21 cellular contexts compared by ENCODE assay signal in the genomic region with DNA sequence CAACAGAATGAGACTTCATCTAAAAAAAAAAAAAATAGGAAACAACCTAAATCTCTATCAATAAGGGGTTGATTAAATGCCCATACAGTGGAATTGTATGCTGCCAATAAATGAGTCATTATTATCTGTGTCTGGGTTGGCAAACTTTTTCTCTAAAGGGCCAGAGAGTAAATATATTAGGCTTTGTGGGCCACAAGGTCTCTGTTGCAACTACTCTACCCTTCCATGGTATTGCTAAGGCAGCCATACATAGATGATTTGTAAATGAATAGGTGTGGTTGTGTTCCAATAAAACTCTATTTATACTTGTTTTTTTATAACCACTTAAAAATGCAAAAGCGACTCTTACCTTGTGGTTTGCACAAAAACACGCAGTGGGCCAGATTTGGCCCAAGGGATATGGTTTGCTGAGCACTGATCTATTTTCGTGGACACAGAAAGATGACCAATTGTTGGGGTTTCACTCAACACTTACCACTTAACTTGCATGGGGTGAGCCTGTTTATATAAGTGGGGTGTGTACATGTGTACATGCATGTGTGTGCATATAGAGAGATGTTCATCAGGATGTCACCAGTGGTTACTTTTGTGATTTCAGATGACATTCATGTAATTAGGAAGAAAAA. TPM values are rescaled to one million over a fixed set of nuclear protein-coding genes. Genes with fewer than 3 reads are reported as not detected.
A peak's percentile ranks its signal among the peaks of the same experiment; 100 is the strongest.
DNase-seq lines count a peak whose midpoint lies in the region; ATAC-seq and TF ChIP-seq lines count a peak whose summit lies in the region.
"Had no signal": no experiment of that assay in that cellular context is flagged by ENCODE, and none has a peak within 500 bp of the region (broad histone marks: within the 10 kb centered on the region; RNA-seq: fewer than 3 reads in every experiment).

No MANE protein-coding gene starts in this region.

- H3K27ac ChIP-seq in OCI-LY7 (ENCODE audit: low read depth, low read length, poor library complexity, severe bottlenecking) (peak overlapping the region; percentile 86), transverse colon (no peak overlapping the region), psoas muscle (no peak overlapping the region)
- H3K27ac ChIP-seq: hepatocyte, pancreas, upper lobe of right lung had no signal

- no peaks in the 10 kb centered on the region; the same call in 1 of the 2 replicates for H3K9me3 ChIP-seq in OCI-LY7 (ENCODE audit: low read length)
- H3K9me3 ChIP-seq in transverse colon, result no peaks in the 10 kb centered on the region
- H3K9me3 ChIP-seq in psoas muscle, result no peaks in the 10 kb centered on the region
- H3K9me3 ChIP-seq: pancreas, upper lobe of right lung had no signal

- ATAC-seq in activated CD8-positive, alpha-beta memory T cell treated with anti-CD3 and anti-CD28 coated beads, Interleukin-2, amount 10 ng/mL, durations not matched to agents 7 days and 5 days, result no peak
- ATAC-seq in HG02759 (IDR thresholded peaks at IDR 0.05; ENCODE audit: unreplicated experiment), result peak; percentile 76
- no peak for ATAC-seq in HG03354 (IDR thresholded peaks at IDR 0.05; ENCODE audit: poor library complexity, severe bottlenecking, unreplicated experiment)
- ATAC-seq in psoas muscle, result no peak
- ATAC-seq: activated CD4-positive, alpha-beta T cell treated with anti-CD3 and anti-CD28 coated beads for 36 hours; naive thymus-derived CD4-positive, alpha-beta T cell; pancreas; stimulated activated naive CD8-positive, alpha-beta T cell treated with anti-CD3 and anti-CD28 coated beads, Interleukin-15, amount 100 ng/mL, for 72 hours; upper lobe of right lung had no signal

- no peaks in the 10 kb centered on the region for H3K27me3 Mint-ChIP-seq in activated CD8-positive, alpha-beta memory T cell treated with anti-CD3 and anti-CD28 coated beads, Interleukin-2, amount 10 ng/mL, durations not matched to agents 7 days and 5 days
- H3K27me3 Mint-ChIP-seq: activated CD4-positive, alpha-beta T cell treated with anti-CD3 and anti-CD28 coated beads for 36 hours; naive thymus-derived CD4-positive, alpha-beta T cell had no signal

- no peak for TF ChIP-seq EP300 in transverse colon (IDR thresholded peaks at IDR 0.05; ENCODE audit: low read depth)

- no peak for TF ChIP-seq POLR2A in transverse colon (IDR thresholded peaks at IDR 0.05)

- 71 to 78% methylated on average over 3 of the region's 3 CpGs for WGBS in transverse colon (ENCODE audit: low coverage in 1 of 2), 2 donors
- WGBS in psoas muscle, 3 donors, result 92 to 98% (median 94%) methylated on average over 3 of the region's 3 CpGs

- intact Hi-C loops in OCI-LY7 (cut with micrococcal nuclease; ENCODE audit: unreplicated experiment), result no loop called here
- intact Hi-C loops in transverse colon (cut with DNase I; ENCODE audit: low total_unique reads), result no loop called here
- intact Hi-C loops in psoas muscle (cut with DNase I), result no loop called here

- H3K4me3 Mint-ChIP-seq in activated CD8-positive, alpha-beta memory T cell treated with anti-CD3 and anti-CD28 coated beads, Interleukin-2, amount 10 ng/mL, durations not matched to agents 7 days and 5 days, result no peak overlapping the region
- H3K4me3 Mint-ChIP-seq: activated CD4-positive, alpha-beta T cell treated with anti-CD3 and anti-CD28 coated beads for 36 hours; naive thymus-derived CD4-positive, alpha-beta T cell; stimulated activated naive CD8-positive, alpha-beta T cell treated with anti-CD3 and anti-CD28 coated beads, Interleukin-15, amount 100 ng/mL, for 72 hours had no signal

- no TSS peak for BruUV-seq in OCI-LY7 (replicated peaks; lab: Mats Ljungman, UMichigan)

- peak overlapping the region; percentile 56 for H2AFZ ChIP-seq in OCI-LY7 (ENCODE audit: low read length)
- H2AFZ ChIP-seq: hepatocyte had no signal

- peaks cover 5% of the 10 kb centered on the region for H3K9me3 Mint-ChIP-seq in activated CD8-positive, alpha-beta memory T cell treated with anti-CD3 and anti-CD28 coated beads, Interleukin-2, amount 10 ng/mL, durations not matched to agents 7 days and 5 days (ENCODE audit: low read depth)

- H3K4me1 Mint-ChIP-seq in activated CD8-positive, alpha-beta memory T cell treated with anti-CD3 and anti-CD28 coated beads, Interleukin-2, amount 10 ng/mL, durations not matched to agents 7 days and 5 days, result peaks cover 16% of the 10 kb centered on the region

- H3K4me2 ChIP-seq in OCI-LY7 (ENCODE audit: low read length), result peak overlapping the region; percentile 65
- H3K4me2 ChIP-seq: hepatocyte had no signal

- H3K36me3 ChIP-seq in OCI-LY7 (ENCODE audit: insufficient read depth, low read length) (no peaks in the 10 kb centered on the region), transverse colon (no peaks in the 10 kb centered on the region), psoas muscle (ENCODE audit: insufficient read depth in 1 of 2, low read depth in 1 of 2) (no peaks in the 10 kb centered on the region)
- H3K36me3 ChIP-seq: pancreas, upper lobe of right lung had no signal

- DNase-seq in activated CD8-positive, alpha-beta memory T cell treated with anti-CD3 and anti-CD28 coated beads, Interleukin-2, amount 50 U/mL, for 48 hours, result peak; percentile 4
- DNase-seq in activated CD8-positive, alpha-beta memory T cell treated with anti-CD3 and anti-CD28 coated beads, Interleukin-2, amount 10 ng/mL, durations not matched to agents 7 days and 5 days, result no peak
- DNase-seq in OCI-LY7 (ENCODE audit: low spot score), result no peak
- no peak for DNase-seq in transverse colon
- DNase-seq in psoas muscle, result no peak
- DNase-seq in DMS53 treated with DMSO at 0.1 percent for 48 hours (lab: John Stamatoyannopoulos, UW; ENCODE audit: unreplicated experiment), result no peak
- DNase-seq: activated CD4-positive, alpha-beta T cell treated with anti-CD3 and anti-CD28 coated beads for 36 hours; activated gamma-delta T cell; HCEC 1CT; naive thymus-derived CD4-positive, alpha-beta T cell; NCI-H1105; NCI-H2081 treated with DMSO at 0.1 percent for 48 hours; NCI-H510A; pancreas; SHP77; stimulated activated CD4-positive, alpha-beta T cell treated with anti-CD3 and anti-CD28 coated beads, Interleukin-1b, Interleukin-23, amount 100 ng/mL, for 48 hours; stimulated activated naive CD8-positive, alpha-beta T cell treated with anti-CD3 and anti-CD28 coated beads, Interleukin-15, amount 100 ng/mL, for 72 hours; upper lobe of right lung had no signal

- TF ChIP-seq CTCF in OCI-LY7 (conservative IDR thresholded peaks at IDR 0.05; ENCODE audit: low read length) (no peak), transverse colon (IDR thresholded peaks at IDR 0.05) (no peak), psoas muscle (IDR thresholded peaks at IDR 0.05) (no peak)

- H3K36me3 Mint-ChIP-seq in activated CD8-positive, alpha-beta memory T cell treated with anti-CD3 and anti-CD28 coated beads, Interleukin-2, amount 10 ng/mL, durations not matched to agents 7 days and 5 days, result peaks cover 6% of the 10 kb centered on the region

- H3K4me3 ChIP-seq in OCI-LY7 (ENCODE audit: low read depth, low read length, poor library complexity, severe bottlenecking) (peak overlapping the region; percentile 0), transverse colon (no peak overlapping the region), psoas muscle (no peak overlapping the region)
- H3K4me3 ChIP-seq: hepatocyte, pancreas, upper lobe of right lung had no signal

- H3K79me2 ChIP-seq in OCI-LY7 (ENCODE audit: insufficient read depth, low read depth, low read length), result no peaks in the 10 kb centered on the region
- H3K79me2 ChIP-seq: hepatocyte had no signal

- peaks cover 82% of the 10 kb centered on the region for H3K4me1 ChIP-seq in OCI-LY7 (ENCODE audit: insufficient read depth, low read length, poor library complexity, severe bottlenecking)
- H3K4me1 ChIP-seq in transverse colon, result peaks cover 0 to 4% (median 0%) of the 10 kb centered on the region in 4 donors
- H3K4me1 ChIP-seq in psoas muscle, result no peaks in the 10 kb centered on the region
- H3K4me1 ChIP-seq: pancreas had no signal

- H3K27me3 ChIP-seq in transverse colon (no peaks in the 10 kb centered on the region), psoas muscle (ENCODE audit: insufficient read depth in 3 of 3, low read length in 2 of 3) (no peaks in the 10 kb centered on the region)
- H3K27me3 ChIP-seq: hepatocyte, pancreas, upper lobe of right lung had no signal

- CTCF ChIA-PET in activated CD8-positive, alpha-beta memory T cell treated with anti-CD3 and anti-CD28 coated beads, Interleukin-2, amount 10 ng/mL, durations not matched to agents 7 days and 5 days (lab: Charles Lee), result no interaction called here
- CTCF ChIA-PET in OCI-LY7 (lab: Charles Lee; ENCODE audit: unreplicated experiment), result no interaction called here

- in situ Hi-C loops in transverse colon (cut with MboI; ENCODE audit: low pct_ligation_motif_present in 1 of 4, low pct_unique_long_range_greater_than_20kb in 1 of 4, low sequenced_read_pairs in 3 of 4), result no loop called here

- H3K27ac Mint-ChIP-seq in activated CD8-positive, alpha-beta memory T cell treated with anti-CD3 and anti-CD28 coated beads, Interleukin-2, amount 10 ng/mL, durations not matched to agents 7 days and 5 days, result no peak overlapping the region
- H3K27ac Mint-ChIP-seq: activated CD4-positive, alpha-beta T cell treated with anti-CD3 and anti-CD28 coated beads for 36 hours; naive thymus-derived CD4-positive, alpha-beta T cell; stimulated activated naive CD8-positive, alpha-beta T cell treated with anti-CD3 and anti-CD28 coated beads, Interleukin-15, amount 100 ng/mL, for 72 hours had no signal

- H3K9me2 ChIP-seq in OCI-LY7 (ENCODE audit: insufficient read depth, low read length), result no peaks in the 10 kb centered on the region

- H4K20me1 ChIP-seq in OCI-LY7 (ENCODE audit: insufficient read depth, low read length), result no peaks in the 10 kb centered on the region

- POLR2A ChIA-PET in OCI-LY7 (lab: Charles Lee), result interaction anchor here (0.7 to 1.2 kb wide), 3 partner anchors 17 to 66 kb away, joined by 3 to 5 read pairs (median 3); no protein-coding TSS in a partner anchor

RNA-seq across cellular contexts. Expression of gene IL4R, which starts 12.4 kb away (rescaled TPM):
- 100 to 1,000 TPM; 155 to 190 TPM for total RNA-seq in activated CD8-positive, alpha-beta memory T cell treated with anti-CD3 and anti-CD28 coated beads, Interleukin-2, amount 10 ng/mL, durations not matched to agents 7 days and 5 days
- total RNA-seq in OCI-LY7 (2014; rRNA removed; shearing (Covaris generic)), result 33.0 and 82.8 TPM in 2 replicates
- total RNA-seq in OCI-LY7 (2022), result 73.1 and 101 TPM in 2 replicates
- total RNA-seq in transverse colon, result 100 to 1,000 TPM; 106 to 235 (median 156) TPM
- 1 to 10 TPM; 5.8 to 9.6 (median 8.1) TPM for total RNA-seq in psoas muscle
- polyA plus RNA-seq in psoas muscle, result 1 to 10 TPM; 2.1 to 6.5 (median 4.5) TPM

RNA-seq across cellular contexts. Expression of gene NSMCE1, which starts 32.8 kb away (rescaled TPM):
- total RNA-seq in activated CD8-positive, alpha-beta memory T cell treated with anti-CD3 and anti-CD28 coated beads, Interleukin-2, amount 10 ng/mL, durations not matched to agents 7 days and 5 days, result 10 to 100 TPM; 75.9 to 94.0 TPM
- 51.1 and 52.1 TPM in 2 replicates for total RNA-seq in OCI-LY7 (2014; rRNA removed; shearing (Covaris generic))
- total RNA-seq in OCI-LY7 (2022) (84.0 and 89.4 TPM in 2 replicates), transverse colon (10 to 100 TPM in 3 of 4 donors, 1 to 10 TPM in 1; 6.2 to 90.8 (median 27.2) TPM), psoas muscle (10 to 100 TPM; 18.9 to 51.8 (median 28.8) TPM)
- 10 to 100 TPM; 26.0 to 31.7 (median 28.4) TPM for polyA plus RNA-seq in psoas muscle
